In genomic region chr2:16361261-16361990, GRCh38 we compare ENCODE assay signal across 24 cellular contexts.
"Had no signal": no experiment of that assay in that cellular context is flagged by ENCODE, and none has a peak within 500 bp of the region (broad histone marks: within the 10 kb centered on the region; RNA-seq: fewer than 3 reads in every experiment).

No MANE protein-coding gene starts in this region.

- H3K4me3 ChIP-seq: left ventricle myocardium inferior, lung, mucosa of descending colon, ovary, right atrium auricular region, skin epidermis, suprapubic skin, thoracic aorta, tibial artery, uterus had no signal

- H3K27ac ChIP-seq: left ventricle myocardium inferior, ovary, right atrium auricular region, skin epidermis, suprapubic skin, thoracic aorta, tibial artery, uterus had no signal

- H3K27ac Mint-ChIP-seq: naive thymus-derived CD4-positive, alpha-beta T cell; natural killer cell treated with Interleukin-12 subunit alpha and Interleukin-12 subunit beta and Interleukin-15 and Interleukin-18, amount 100 ng/mL, for 72 hours; progenitor cell of endocrine pancreas; stimulated activated naive CD8-positive, alpha-beta T cell treated with anti-CD3 and anti-CD28 coated beads, Interleukin-15, Interleukin-2, amounts not matched to agents 100 ng/mL and 50 ng/mL, for 24 hours; type B pancreatic cell had no signal

- H3K27me3 Mint-ChIP-seq: natural killer cell treated with Interleukin-12 subunit alpha and Interleukin-12 subunit beta and Interleukin-15 and Interleukin-18, amount 100 ng/mL, for 72 hours; progenitor cell of endocrine pancreas; stimulated activated naive CD8-positive, alpha-beta T cell treated with anti-CD3 and anti-CD28 coated beads, Interleukin-15, Interleukin-2, amounts not matched to agents 100 ng/mL and 50 ng/mL, for 24 hours; type B pancreatic cell had no signal

- H3K36me3 ChIP-seq: left ventricle myocardium inferior, ovary, right atrium auricular region, suprapubic skin, thoracic aorta, tibial artery, uterus had no signal

- H3K9me3 ChIP-seq: mucosa of descending colon, ovary, suprapubic skin had no signal

- ATAC-seq: mucosa of descending colon; naive thymus-derived CD4-positive, alpha-beta T cell; natural killer cell treated with Interleukin-12 subunit alpha and Interleukin-12 subunit beta and Interleukin-15 and Interleukin-18, amount 100 ng/mL, for 72 hours; sciatic nerve had no signal

- H3K27me3 ChIP-seq: ovary, right atrium auricular region, suprapubic skin, tibial artery, uterus had no signal

- H3K4me1 ChIP-seq: left ventricle myocardium inferior, right atrium auricular region, suprapubic skin, tibial artery, uterus had no signal

- H3K9me3 Mint-ChIP-seq: natural killer cell treated with Interleukin-12 subunit alpha and Interleukin-12 subunit beta and Interleukin-15 and Interleukin-18, amount 100 ng/mL, for 72 hours; stimulated activated naive CD8-positive, alpha-beta T cell treated with anti-CD3 and anti-CD28 coated beads, Interleukin-15, Interleukin-2, amounts not matched to agents 100 ng/mL and 50 ng/mL, for 24 hours; type B pancreatic cell had no signal

- H3K36me3 Mint-ChIP-seq: naive thymus-derived CD4-positive, alpha-beta T cell; natural killer cell treated with Interleukin-12 subunit alpha and Interleukin-12 subunit beta and Interleukin-15 and Interleukin-18, amount 100 ng/mL, for 72 hours had no signal

- H3K4me3 Mint-ChIP-seq: naive thymus-derived CD4-positive, alpha-beta T cell; natural killer cell treated with Interleukin-12 subunit alpha and Interleukin-12 subunit beta and Interleukin-15 and Interleukin-18, amount 100 ng/mL, for 72 hours; stimulated activated naive CD8-positive, alpha-beta T cell treated with anti-CD3 and anti-CD28 coated beads, Interleukin-15, Interleukin-2, amounts not matched to agents 100 ng/mL and 50 ng/mL, for 24 hours; type B pancreatic cell had no signal

- DNase-seq: islet precursor cell; left ventricle myocardium inferior; mesendoderm; midbrain; mucosa of descending colon; naive thymus-derived CD4-positive, alpha-beta T cell; ovary; stimulated activated CD4-positive, alpha-beta T cell treated with anti-CD3 and anti-CD28 coated beads, Interleukin-12 subunit alpha, Interleukin-12 subunit beta, amount 100 ng/mL, for 4 hours; stimulated activated CD4-positive, alpha-beta T cell treated with anti-CD3 and anti-CD28 coated beads, Interleukin-15, amount 100 ng/mL, for 24 hours; stimulated activated CD4-positive, alpha-beta T cell treated with anti-CD3 and anti-CD28 coated beads, Interleukin-2, amount 100 ng/mL, for 24 hours; stimulated activated CD4-positive, alpha-beta T cell treated with anti-CD3 and anti-CD28 coated beads, Interleukin-4, amount 100 ng/mL, for 1 hour; stimulated activated naive CD4-positive, alpha-beta T cell; tibial artery; uterus had no signal

- H3K4me1 Mint-ChIP-seq: naive thymus-derived CD4-positive, alpha-beta T cell had no signal
